ENCODE assay signal across 22 cellular contexts in the genomic region with DNA sequence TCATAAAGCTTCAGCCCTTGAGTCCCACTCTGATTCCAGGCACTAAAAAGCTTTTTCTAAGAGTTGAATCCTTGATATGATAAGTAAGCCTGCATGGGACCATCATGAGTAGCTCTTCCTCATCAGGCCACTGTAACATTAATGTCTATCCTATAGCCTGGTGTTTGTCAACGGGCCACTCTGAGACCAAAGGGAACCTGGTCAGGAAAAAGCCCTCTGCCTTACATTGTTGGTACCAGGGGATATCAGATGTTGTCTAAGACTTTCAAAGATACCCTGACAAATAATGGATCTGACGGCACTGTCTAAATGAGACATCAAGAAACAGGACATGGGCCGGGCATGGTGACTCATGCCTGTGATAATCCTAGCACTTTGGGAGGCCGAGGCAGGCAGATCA. TPM values are rescaled to one million over a fixed set of nuclear protein-coding genes. Genes with fewer than 3 reads are reported as not detected.
DNase-seq lines count a peak whose midpoint lies in the region; ATAC-seq, FAIRE-seq and TF ChIP-seq lines count a peak whose summit lies in the region.
"Had no signal": no experiment of that assay in that cellular context is flagged by ENCODE, and none has a peak within 500 bp of the region (broad histone marks: within the 10 kb centered on the region; RNA-seq: fewer than 3 reads in every experiment).

No MANE protein-coding gene starts in this region.

- H3K4me3 ChIP-seq in A549 (no peak overlapping the region), HUES48 (ENCODE audit: low read depth, low read length) (no peak overlapping the region)
- H3K4me3 ChIP-seq: Peyer's patch had no signal

- DNase-seq in A549 (ENCODE audit: low read depth in 1 of 2, low spot score in 1 of 2) (no peak), activated B cell treated with CpG ODN at 0.5 μM for 24 hours (no peak), naive B cell (no peak), inferior parietal cortex (ENCODE audit: extremely low spot score) (no peak), anterior cingulate cortex (lab: John Stamatoyannopoulos, UW) (no peak), NCI-H345 (lab: John Stamatoyannopoulos, UW) (no peak)
- DNase-seq in activated CD4-positive, CD25-positive, alpha-beta regulatory T cell (lab: John Stamatoyannopoulos, UW), result no peak
- DNase-seq: DMS 273 treated with DMSO at 0.1 percent for 48 hours, GOT3, KG1, NCI-H1048, NCI-H146, NCI-H2081, NCI-H524, Peyer's patch, Right ventricle myocardium superior had no signal

- no peak for TF ChIP-seq EP300 in A549 (IDR thresholded peaks at IDR 0.05)

- no peak overlapping the region for H3K9ac ChIP-seq in HUES48 (ENCODE audit: low read depth, low read length)

- H3K27ac ChIP-seq in A549, result peak overlapping the region in 1 of 2 experiments; percentile 50; a peak in 2 of 6 replicates
- H3K27ac ChIP-seq in HUES48 (ENCODE audit: low read depth, low read length), result peak overlapping the region; percentile 40
- H3K27ac ChIP-seq: C4-2B, Peyer's patch had no signal

- POLR2A ChIA-PET in A549 (lab: Yijun Ruan, JAX), result no interaction called here
- POLR2A ChIA-PET in activated B cell treated with CpG ODN at 0.5 μM for 24 hours (lab: Charles Lee), result interaction anchor here (0.8 to 1.0 kb wide), 2 partner anchors 23 to 26 kb away, joined by 3 to 4 read pairs; a partner anchor contains a TSS

- CTCF ChIA-PET in A549 (lab: Yijun Ruan, JAX) (interaction anchor here (0.6 to 1.6 kb wide), 2 partner anchors 9 to 17 kb away, joined by 3 to 4 read pairs; no protein-coding TSS in a partner anchor), activated B cell treated with CpG ODN at 0.5 μM for 24 hours (lab: Charles Lee) (interaction anchor here (1.3 kb wide), 1 partner anchor 9 kb away, joined by 3 read pairs; no protein-coding TSS in a partner anchor)

- TF ChIP-seq POLR2A in A549 (IDR thresholded peaks at IDR 0.05; ENCODE audit: low read length), result no peak

- no peak for FAIRE-seq in A549 (lab: Jason Lieb, UNC)
- FAIRE-seq: A204.1, GM12892, HTR-8/SVneo had no signal

- H3K27me3 Mint-ChIP-seq in activated B cell treated with CpG ODN at 0.5 μM for 24 hours (no peaks in the 10 kb centered on the region), naive B cell (no peaks in the 10 kb centered on the region)

- ATAC-seq in A549 (no peak), activated B cell treated with CpG ODN at 0.5 μM for 24 hours (ENCODE audit: low read depth) (no peak), naive B cell (ENCODE audit: low read depth in 2 of 2) (no peak)
- ATAC-seq: SK-N-SH treated with all-trans-retinoic acid at 6 μM for 48 hours had no signal

- H3K27ac Mint-ChIP-seq in activated B cell treated with CpG ODN at 0.5 μM for 24 hours (peak overlapping the region; percentile 66), naive B cell (peak overlapping the region in 5 of 6 donors; percentile 53 to 91 (median 81))

- peaks cover 45% of the 10 kb centered on the region for H3K4me1 ChIP-seq in A549
- H3K4me1 ChIP-seq in HUES48 (ENCODE audit: control insufficient read depth, insufficient read depth, low read length), result peaks cover 17% of the 10 kb centered on the region; the same call in 1 of the 2 replicates

- H3K9me3 Mint-ChIP-seq in activated B cell treated with CpG ODN at 0.5 μM for 24 hours (no peaks in the 10 kb centered on the region), naive B cell (no peaks in the 10 kb centered on the region)

- H3K36me3 Mint-ChIP-seq in activated B cell treated with CpG ODN at 0.5 μM for 24 hours (ENCODE audit: low read depth) (peaks cover 22% of the 10 kb centered on the region), naive B cell (peaks cover 11 to 15% of the 10 kb centered on the region in 2 donors)

- intact Hi-C loops in activated B cell treated with CpG ODN at 0.5 μM for 24 hours (cut with micrococcal nuclease), result loop anchor here (1.0 kb wide), 1 partner anchor 9 kb away; no protein-coding TSS in a partner anchor

- no peaks in the 10 kb centered on the region for H3K9me3 ChIP-seq in A549
- no peaks in the 10 kb centered on the region for H3K9me3 ChIP-seq in HUES48 (ENCODE audit: control insufficient read depth, insufficient read depth, low read length)
- H3K9me3 ChIP-seq: Peyer's patch had no signal

- peak overlapping the region; percentile 86; the same call in 1 of the 3 replicates for H3K4me2 ChIP-seq in A549

- no peaks in the 10 kb centered on the region for H3K36me3 ChIP-seq in HUES48 (ENCODE audit: control insufficient read depth, insufficient read depth, low read length)
- H3K36me3 ChIP-seq: Peyer's patch had no signal

- H3K4me3 Mint-ChIP-seq in activated B cell treated with CpG ODN at 0.5 μM for 24 hours (no peak overlapping the region), naive B cell (peak overlapping the region in 2 of 8 donors; percentile 15 to 22)

- no peak for TF ChIP-seq RAD21 in A549 (conservative IDR thresholded peaks at IDR 0.05 in 1 of 2, IDR thresholded peaks at IDR 0.05 in 1 of 2)

- 39% methylated on average over 4 of the region's 4 CpGs for WGBS in A549 (ENCODE audit: missing lambda C conversion rate)

- H3K27me3 ChIP-seq in HUES48 (ENCODE audit: control insufficient read depth, insufficient read depth, low read length), result no peaks in the 10 kb centered on the region
- H3K27me3 ChIP-seq: Peyer's patch had no signal

- H3K4me1 Mint-ChIP-seq in activated B cell treated with CpG ODN at 0.5 μM for 24 hours (peaks cover 75% of the 10 kb centered on the region), naive B cell (peaks cover 35 to 59% (median 46%) of the 10 kb centered on the region in 3 donors)

- TF ChIP-seq CTCF in A549 (IDR thresholded peaks at IDR 0.05) (no peak), activated B cell treated with CpG ODN at 0.5 μM for 24 hours (IDR thresholded peaks at IDR 0.05) (no peak)

TF ChIP-seq in A549, 52 proteins besides CTCF, POLR2A, EP300 and RAD21:
- TF ChIP-seq, protein P1, sequence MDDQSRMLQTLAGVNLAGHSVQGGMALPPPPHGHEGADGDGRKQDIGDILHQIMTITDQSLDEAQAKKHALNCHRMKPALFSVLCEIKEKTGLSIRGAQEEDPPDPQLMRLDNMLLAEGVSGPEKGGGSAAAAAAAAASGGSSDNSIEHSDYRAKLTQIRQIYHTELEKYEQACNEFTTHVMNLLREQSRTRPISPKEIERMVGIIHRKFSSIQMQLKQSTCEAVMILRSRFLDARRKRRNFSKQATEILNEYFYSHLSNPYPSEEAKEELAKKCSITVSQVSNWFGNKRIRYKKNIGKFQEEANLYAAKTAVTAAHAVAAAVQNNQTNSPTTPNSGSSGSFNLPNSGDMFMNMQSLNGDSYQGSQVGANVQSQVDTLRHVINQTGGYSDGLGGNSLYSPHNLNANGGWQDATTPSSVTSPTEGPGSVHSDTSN (IDR thresholded peaks at IDR 0.05), result no peak
- no peak for TF ChIP-seq HEYL (CRISPR knock-in tag; IDR thresholded peaks at IDR 0.05)
- no peak for TF ChIP-seq EHMT2 (IDR thresholded peaks at IDR 0.05; ENCODE audit: low read depth)
- TF ChIP-seq RFX5 (IDR thresholded peaks at IDR 0.05), result no peak
- no peak for TF ChIP-seq SREBF2 (IDR thresholded peaks at IDR 0.05)
- TF ChIP-seq, protein P2, sequence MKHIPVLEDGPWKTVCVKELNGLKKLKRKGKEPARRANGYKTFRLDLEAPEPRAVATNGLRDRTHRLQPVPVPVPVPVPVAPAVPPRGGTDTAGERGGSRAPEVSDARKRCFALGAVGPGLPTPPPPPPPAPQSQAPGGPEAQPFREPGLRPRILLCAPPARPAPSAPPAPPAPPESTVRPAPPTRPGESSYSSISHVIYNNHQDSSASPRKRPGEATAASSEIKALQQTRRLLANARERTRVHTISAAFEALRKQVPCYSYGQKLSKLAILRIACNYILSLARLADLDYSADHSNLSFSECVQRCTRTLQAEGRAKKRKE (CRISPR knock-in tag; IDR thresholded peaks at IDR 0.05; ENCODE audit: low read depth), result no peak
- no peak for TF ChIP-seq GATA3 (IDR thresholded peaks at IDR 0.05; ENCODE audit: borderline replicate concordance)
- no peak for TF ChIP-seq NFE2L2 (conservative IDR thresholded peaks at IDR 0.05; ENCODE audit: low read length)
- no peak for TF ChIP-seq RARB (CRISPR knock-in tag; IDR thresholded peaks at IDR 0.05)
- TF ChIP-seq KDM1A (IDR thresholded peaks at IDR 0.05; ENCODE audit: low read depth), result no peak
- TF ChIP-seq CBX2 (IDR thresholded peaks at IDR 0.05; ENCODE audit: borderline replicate concordance, low read depth), result no peak
- no peak for TF ChIP-seq TP53 (CRISPR knock-in tag; IDR thresholded peaks at IDR 0.05)
- TF ChIP-seq CHD4 (IDR thresholded peaks at IDR 0.05; ENCODE audit: borderline replicate concordance), result no peak
- TF ChIP-seq TFCP2L1 (CRISPR knock-in tag; IDR thresholded peaks at IDR 0.05), result no peak
- TF ChIP-seq, protein P3, sequence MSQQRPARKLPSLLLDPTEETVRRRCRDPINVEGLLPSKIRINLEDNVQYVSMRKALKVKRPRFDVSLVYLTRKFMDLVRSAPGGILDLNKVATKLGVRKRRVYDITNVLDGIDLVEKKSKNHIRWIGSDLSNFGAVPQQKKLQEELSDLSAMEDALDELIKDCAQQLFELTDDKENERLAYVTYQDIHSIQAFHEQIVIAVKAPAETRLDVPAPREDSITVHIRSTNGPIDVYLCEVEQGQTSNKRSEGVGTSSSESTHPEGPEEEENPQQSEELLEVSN (IDR thresholded peaks at IDR 0.05; ENCODE audit: borderline replicate concordance, low read depth), result no peak
- no peak for TF ChIP-seq RCOR1 (IDR thresholded peaks at IDR 0.05; ENCODE audit: low read depth, low read length)
- no peak for TF ChIP-seq NPAS2 (CRISPR knock-in tag; IDR thresholded peaks at IDR 0.05; ENCODE audit: borderline replicate concordance)
- no peak for TF ChIP-seq HDAC2 (IDR thresholded peaks at IDR 0.05)
- TF ChIP-seq FOXS1 (CRISPR knock-in tag; IDR thresholded peaks at IDR 0.05), result no peak
- TF ChIP-seq NR3C1 (IDR thresholded peaks at IDR 0.05), result no peak

RNA-seq across cellular contexts. Expression of a gene that starts 26.1 kb away (rescaled TPM):
- 11.8 and 12.2 TPM in 2 replicates for polyA plus RNA-seq in A549 (2011; rRNA removed)
- 3.3 and 3.9 TPM in 2 replicates for polyA plus RNA-seq in A549 (2012; cell fraction: cytosol; rRNA removed)
- 3.1 and 3.4 TPM in 2 replicates for polyA plus RNA-seq in A549 (2012; cell fraction: nucleus; rRNA removed)
- polyA plus RNA-seq in A549 (2017; fragmentation: RNase III; extraction: RNeasy Plus Mini Kit Qiagen cat#74134 plus additional on column Dnase treatment), result 5.0 to 5.6 TPM (median 5.4 TPM) in 3 replicates
- 19.6 and 20.0 TPM in 2 replicates for polyA minus RNA-seq in A549 (2011; rRNA and poly(A)+ RNA removed)
- total RNA-seq in activated B cell treated with CpG ODN at 0.5 μM for 24 hours, result 37.9 and 46.0 TPM in 2 replicates
- polyA plus RNA-seq in naive B cell (ENCODE audit: low read depth in 6 of 6), result 10 to 100 TPM in 5 of 6 donors, 1 to 10 TPM in 1; 4.4 to 38.9 (median 21.2) TPM
